ENCODE assay signal across 20 cellular contexts in genomic region chr10:110431659-110432058, GRCh38.
DNase-seq lines count a peak whose midpoint lies in the region; ATAC-seq and TF ChIP-seq lines count a peak whose summit lies in the region.
"Had no signal": no experiment of that assay in that cellular context is flagged by ENCODE, and none has a peak within 500 bp of the region (broad histone marks: within the 10 kb centered on the region; RNA-seq: fewer than 3 reads in every experiment).

No MANE protein-coding gene starts in this region.

- POLR2A ChIA-PET in WTC11 (lab: Charles Lee), result no interaction called here

- CTCF ChIA-PET in activated naive CD4-positive, alpha-beta T cell treated with anti-CD3 and anti-CD28 coated beads for 36 hours (lab: Charles Lee), result no interaction called here
- CTCF ChIA-PET in WTC11 (lab: Charles Lee), result interaction anchor here (0.6 to 1.1 kb wide), 3 partner anchors 9 to 115 kb away, joined by 3 to 5 read pairs (median 4); no protein-coding TSS in a partner anchor

- no peak overlapping the region for H3K27ac Mint-ChIP-seq in activated naive CD4-positive, alpha-beta T cell treated with anti-CD3 and anti-CD28 coated beads for 36 hours
- H3K27ac Mint-ChIP-seq in WTC11 (no peak overlapping the region), immature natural killer cell (peak overlapping the region in 1 of 6 donors; percentile 46)
- peak overlapping the region; percentile 65 for H3K27ac Mint-ChIP-seq in stimulated activated effector memory CD8-positive, alpha-beta T cell treated with anti-CD3 and anti-CD28 coated beads, Interleukin-12 subunit alpha, Interleukin-12 subunit beta, amount 100 ng/mL, for 72 hours

- peak; percentile 2 for DNase-seq in activated naive CD4-positive, alpha-beta T cell treated with anti-CD3 and anti-CD28 coated beads for 36 hours
- no peak for DNase-seq in activated naive CD4-positive, alpha-beta T cell treated with Interleukin-2 at 50 U/mL for 16 hours
- peak; percentile 2 for DNase-seq in WTC11 (ENCODE audit: low spot score)
- DNase-seq in immature natural killer cell, result no peak
- no peak for DNase-seq in stimulated activated effector memory CD8-positive, alpha-beta T cell treated with anti-CD3 and anti-CD28 coated beads, Interleukin-12 subunit alpha, Interleukin-12 subunit beta, amount 100 ng/mL, for 72 hours (ENCODE audit: low spot score in 2 of 2)
- DNase-seq in MG63, result no peak
- no peak for DNase-seq in NCI-H1105 (lab: John Stamatoyannopoulos, UW)
- DNase-seq in NOMO-1 treated with DMSO at 0.1 percent for 48 hours (lab: John Stamatoyannopoulos, UW; ENCODE audit: unreplicated experiment), result no peak
- DNase-seq: activated naive CD4-positive, alpha-beta T cell treated with anti-CD3 and anti-CD28 coated beads, Interleukin-2, amount 50 U/mL, for 16 hours; CD4-positive, alpha-beta memory T cell; DMS53; foreskin fibroblast; hippocampal formation; MM.1S; naive thymus-derived CD8-positive, alpha-beta T cell; NCI-H1694; NCI-H2227 treated with DMSO at 0.1 percent for 48 hours; stimulated activated CD4-positive, alpha-beta T cell treated with anti-CD3 and anti-CD28 coated beads, Interleukin-4, amount 100 ng/mL, for 24 hours; T-helper 9 cell had no signal

- no peaks in the 10 kb centered on the region for H3K36me3 Mint-ChIP-seq in activated naive CD4-positive, alpha-beta T cell treated with anti-CD3 and anti-CD28 coated beads for 36 hours (ENCODE audit: low read depth)
- no peaks in the 10 kb centered on the region for H3K36me3 Mint-ChIP-seq in WTC11
- H3K36me3 Mint-ChIP-seq in immature natural killer cell, result no peaks in the 10 kb centered on the region
- H3K36me3 Mint-ChIP-seq in stimulated activated effector memory CD8-positive, alpha-beta T cell treated with anti-CD3 and anti-CD28 coated beads, Interleukin-12 subunit alpha, Interleukin-12 subunit beta, amount 100 ng/mL, for 72 hours, result peaks cover 15% of the 10 kb centered on the region
- H3K36me3 Mint-ChIP-seq: CD4-positive, alpha-beta memory T cell had no signal

- H3K27me3 ChIP-seq in MG63, result no peaks in the 10 kb centered on the region

- no peaks in the 10 kb centered on the region for H3K9me3 Mint-ChIP-seq in activated naive CD4-positive, alpha-beta T cell treated with anti-CD3 and anti-CD28 coated beads for 36 hours
- peaks cover 9% of the 10 kb centered on the region for H3K9me3 Mint-ChIP-seq in WTC11
- H3K9me3 Mint-ChIP-seq in immature natural killer cell, result peaks cover 0 to 2% (median 0%) of the 10 kb centered on the region in 6 donors
- no peaks in the 10 kb centered on the region for H3K9me3 Mint-ChIP-seq in stimulated activated effector memory CD8-positive, alpha-beta T cell treated with anti-CD3 and anti-CD28 coated beads, Interleukin-12 subunit alpha, Interleukin-12 subunit beta, amount 100 ng/mL, for 72 hours

- intact Hi-C loops in activated naive CD4-positive, alpha-beta T cell treated with anti-CD3 and anti-CD28 coated beads for 36 hours (cut with micrococcal nuclease), result no loop called here

- peak; percentile 34; the same call in 1 of the 2 replicates for ATAC-seq in WTC11
- ATAC-seq in stimulated activated effector memory CD8-positive, alpha-beta T cell treated with anti-CD3 and anti-CD28 coated beads, Interleukin-12 subunit alpha, Interleukin-12 subunit beta, amount 100 ng/mL, for 72 hours, result no peak
- ATAC-seq: naive thymus-derived CD8-positive, alpha-beta T cell had no signal

- H3K4me3 ChIP-seq in MG63, result no peak overlapping the region
- H3K4me3 ChIP-seq: SK-N-MC had no signal

- no peaks in the 10 kb centered on the region for H3K36me3 ChIP-seq in MG63

- H3K9me3 ChIP-seq in MG63, result no peaks in the 10 kb centered on the region

- H3K27me3 Mint-ChIP-seq in activated naive CD4-positive, alpha-beta T cell treated with anti-CD3 and anti-CD28 coated beads for 36 hours (ENCODE audit: low read depth), result no peaks in the 10 kb centered on the region
- H3K27me3 Mint-ChIP-seq in WTC11 (ENCODE audit: low read depth) (no peaks in the 10 kb centered on the region; the same call in 1 of the 2 replicates), immature natural killer cell (ENCODE audit: low read depth in 3 of 3) (peaks cover 0 to 2% (median 2%) of the 10 kb centered on the region in 3 donors)
- H3K27me3 Mint-ChIP-seq: CD4-positive, alpha-beta memory T cell had no signal

- peaks cover 13% of the 10 kb centered on the region for H3K4me1 Mint-ChIP-seq in activated naive CD4-positive, alpha-beta T cell treated with anti-CD3 and anti-CD28 coated beads for 36 hours (ENCODE audit: low read depth)
- H3K4me1 Mint-ChIP-seq in WTC11 (peaks cover 11% of the 10 kb centered on the region), immature natural killer cell (peaks cover 30 to 32% of the 10 kb centered on the region in 2 donors)
- peaks cover 42% of the 10 kb centered on the region for H3K4me1 Mint-ChIP-seq in stimulated activated effector memory CD8-positive, alpha-beta T cell treated with anti-CD3 and anti-CD28 coated beads, Interleukin-12 subunit alpha, Interleukin-12 subunit beta, amount 100 ng/mL, for 72 hours

- no peak overlapping the region for H3K4me3 Mint-ChIP-seq in activated naive CD4-positive, alpha-beta T cell treated with anti-CD3 and anti-CD28 coated beads for 36 hours
- H3K4me3 Mint-ChIP-seq in WTC11, result no peak overlapping the region
- peak overlapping the region; percentile 13 to 80 (median 49) for H3K4me3 Mint-ChIP-seq in immature natural killer cell
- H3K4me3 Mint-ChIP-seq in stimulated activated effector memory CD8-positive, alpha-beta T cell treated with anti-CD3 and anti-CD28 coated beads, Interleukin-12 subunit alpha, Interleukin-12 subunit beta, amount 100 ng/mL, for 72 hours, result peak overlapping the region; percentile 7
- H3K4me3 Mint-ChIP-seq: CD4-positive, alpha-beta memory T cell; naive thymus-derived CD8-positive, alpha-beta T cell had no signal

- TF ChIP-seq CTCF in WTC11 (IDR thresholded peaks at IDR 0.05), result no peak

TF ChIP-seq in WTC11, 78 proteins besides CTCF, POLR2A, EP300 and RAD21:
- TF ChIP-seq NFYB (CRISPR knock-in tag; conservative IDR thresholded peaks at IDR 0.05; ENCODE audit: low read depth), result no peak
- no peak for TF ChIP-seq ZNF416 (CRISPR knock-in tag; IDR thresholded peaks at IDR 0.05)
- TF ChIP-seq IRF2 (CRISPR knock-in tag; IDR thresholded peaks at IDR 0.05; ENCODE audit: borderline replicate concordance, low read depth), result no peak
- TF ChIP-seq HMGA2 (CRISPR knock-in tag; IDR thresholded peaks at IDR 0.05), result no peak
- TF ChIP-seq CREM (CRISPR knock-in tag; IDR thresholded peaks at IDR 0.05), result no peak
- no peak for TF ChIP-seq NFE2L1 (CRISPR knock-in tag; IDR thresholded peaks at IDR 0.05)
- no peak for TF ChIP-seq KAT7 (CRISPR knock-in tag; IDR thresholded peaks at IDR 0.05; ENCODE audit: borderline replicate concordance)
TF ChIP-seq in WTC11: peak in this region for 0.

Comparison
In these comparisons a context has a peak if more than half of its experiments do, and no peak if none do; other contexts are left out.
1. DNase-seq: peak in activated naive CD4-positive, alpha-beta T cell treated with anti-CD3 and anti-CD28 coated beads for 36 hours (single experiment) and WTC11 (single experiment); none in activated naive CD4-positive, alpha-beta T cell treated with Interleukin-2 at 50 U/mL for 16 hours (single experiment), immature natural killer cell (0 of 3), stimulated activated effector memory CD8-positive, alpha-beta T cell treated with anti-CD3 and anti-CD28 coated beads, Interleukin-12 subunit alpha, Interleukin-12 subunit beta, amount 100 ng/mL, for 72 hours (0 of 2), MG63 (single experiment), NCI-H1105 (single experiment) and NOMO-1 treated with DMSO at 0.1 percent for 48 hours (single experiment).
2. H3K4me3 Mint-ChIP-seq: peak in immature natural killer cell (5 of 5) and stimulated activated effector memory CD8-positive, alpha-beta T cell treated with anti-CD3 and anti-CD28 coated beads, Interleukin-12 subunit alpha, Interleukin-12 subunit beta, amount 100 ng/mL, for 72 hours (single experiment); none in activated naive CD4-positive, alpha-beta T cell treated with anti-CD3 and anti-CD28 coated beads for 36 hours (single experiment) and WTC11 (single experiment).